Comparison of ENCODE assay signal across 9 cellular contexts in the genomic region with DNA sequence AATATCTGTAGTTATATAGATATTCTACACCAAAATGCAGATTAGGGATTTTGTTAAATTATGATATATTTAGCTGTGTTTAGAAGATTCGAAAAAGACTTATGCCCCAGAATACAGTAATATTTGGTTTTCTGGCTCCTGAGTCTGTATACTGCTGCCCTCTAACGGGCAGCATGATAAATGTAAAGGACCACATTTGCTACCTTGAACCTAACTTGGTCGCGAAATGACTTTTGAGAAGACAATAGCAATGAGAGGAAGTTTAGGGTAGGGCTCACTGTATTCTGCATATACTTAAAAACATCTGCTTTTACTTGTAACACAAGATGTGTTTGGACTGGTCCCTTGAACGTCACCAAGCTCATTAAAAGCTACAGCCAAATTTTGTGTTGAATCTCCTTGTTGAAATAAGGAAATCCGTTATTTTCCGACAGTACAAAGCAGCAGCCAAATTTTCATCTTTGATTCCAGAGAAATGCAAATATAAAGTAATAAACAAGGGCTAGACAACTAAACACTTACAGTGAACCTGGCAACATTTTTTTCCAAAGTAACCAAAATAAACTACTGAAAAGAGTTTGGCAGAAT.
DNase-seq lines count a peak whose midpoint lies in the region; ATAC-seq and FAIRE-seq lines count a peak whose summit lies in the region.
"Had no signal": no experiment of that assay in that cellular context is flagged by ENCODE, and none has a peak within 500 bp of the region (broad histone marks: within the 10 kb centered on the region; RNA-seq: fewer than 3 reads in every experiment).

No MANE protein-coding gene starts in this region.

- peaks cover 2% of the 10 kb centered on the region for H3K36me3 Mint-ChIP-seq in activated T-cell treated with anti-CD3 and anti-CD28 coated beads, Interleukin-2, amount 50 U/mL, for 24 hours (ENCODE audit: low read depth)

- peak; percentile 65 for ATAC-seq in HG03439 (IDR thresholded peaks at IDR 0.05; ENCODE audit: unreplicated experiment)
- no peak for ATAC-seq in HG02678 (IDR thresholded peaks at IDR 0.05; ENCODE audit: unreplicated experiment)

- no peak for FAIRE-seq in RCC 7860 (lab: Jason Lieb, UNC)
- FAIRE-seq: colon had no signal

- no peak overlapping the region for H3K4me3 Mint-ChIP-seq in activated T-cell treated with anti-CD3 and anti-CD28 coated beads, Interleukin-2, amount 50 U/mL, for 24 hours

- H3K9me3 Mint-ChIP-seq in activated T-cell treated with anti-CD3 and anti-CD28 coated beads, Interleukin-2, amount 50 U/mL, for 24 hours: no peaks in the 10 kb centered on the region

- H3K4me1 Mint-ChIP-seq in activated T-cell treated with anti-CD3 and anti-CD28 coated beads, Interleukin-2, amount 50 U/mL, for 24 hours (ENCODE audit: low read depth): no peaks in the 10 kb centered on the region

- H3K27ac Mint-ChIP-seq in activated T-cell treated with anti-CD3 and anti-CD28 coated beads, Interleukin-2, amount 50 U/mL, for 24 hours: no peak overlapping the region

- DNase-seq in activated T-cell treated with anti-CD3 and anti-CD28 coated beads for 24 hours (ENCODE audit: low read depth) (peak; percentile 5), RCC 7860 (ENCODE audit: low spot score) (peak; percentile 28), dermis blood vessel endothelial cell (peak; percentile 78), lung microvascular endothelial cell (ENCODE audit: low read depth in 2 of 2) (peak; percentile 67 to 76), T-helper 9 cell (no peak)
- DNase-seq in activated T-cell treated with anti-CD3 and anti-CD28 coated beads, Interleukin-2, amount 50 U/mL, for 24 hours: no peak

- no peaks in the 10 kb centered on the region for H3K27me3 Mint-ChIP-seq in activated T-cell treated with anti-CD3 and anti-CD28 coated beads, Interleukin-2, amount 50 U/mL, for 24 hours

Comparison
In these comparisons a context has a peak if more than half of its experiments do, and no peak if none do; other contexts are left out.
1. DNase-seq: peak in activated T-cell treated with anti-CD3 and anti-CD28 coated beads for 24 hours (single experiment), RCC 7860 (single experiment), dermis blood vessel endothelial cell (single experiment) and lung microvascular endothelial cell (2 of 2); none in activated T-cell treated with anti-CD3 and anti-CD28 coated beads, Interleukin-2, amount 50 U/mL, for 24 hours (single experiment) and T-helper 9 cell (single experiment).